In the genomic region with DNA sequence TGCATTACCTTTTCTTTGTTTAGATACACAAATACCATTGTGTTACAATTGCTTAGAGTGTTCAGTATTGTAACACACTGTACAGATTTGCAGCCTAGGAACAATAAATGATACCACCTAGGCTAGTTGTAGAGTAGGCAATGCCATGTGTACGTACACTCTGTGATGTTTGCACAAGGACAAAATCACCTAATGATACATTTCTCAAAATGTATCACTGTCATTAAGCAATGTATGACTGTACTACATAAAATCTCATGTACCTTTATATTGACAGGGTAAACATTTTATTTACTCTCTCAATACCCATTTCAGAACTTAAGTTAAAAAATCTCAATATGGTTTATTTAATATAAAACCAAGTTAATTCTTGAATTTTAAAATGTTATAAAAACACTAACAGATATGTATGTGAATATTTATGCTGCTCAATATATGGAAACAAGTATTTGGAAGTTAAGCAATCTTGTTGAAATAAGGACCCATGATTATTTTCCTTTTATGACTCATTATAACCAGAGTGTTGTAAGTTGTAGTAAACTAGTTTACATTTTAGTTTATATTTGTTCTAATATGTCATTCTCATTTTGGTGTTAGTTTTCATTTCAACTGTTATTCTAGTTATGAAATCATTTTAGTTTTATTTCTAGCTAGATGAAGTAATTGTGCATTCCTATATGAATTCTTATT, we compare ENCODE assay signal across 31 cellular contexts.
DNase-seq lines count a peak whose midpoint lies in the region; ATAC-seq, FAIRE-seq and TF ChIP-seq lines count a peak whose summit lies in the region.
"Had no signal": no experiment of that assay in that cellular context is flagged by ENCODE, and none has a peak within 500 bp of the region (broad histone marks: within the 10 kb centered on the region; RNA-seq: fewer than 3 reads in every experiment).

No MANE protein-coding gene starts in this region.

- intact Hi-C loops in PC-3 (cut with micrococcal nuclease) (no loop called here), right cardiac atrium (cut with DNase I) (no loop called here)

- no peaks in the 10 kb centered on the region for H3K9me2 ChIP-seq in PC-3 (replicated peaks; ENCODE audit: low read length)

- H3K27me3 ChIP-seq in PC-3 (ENCODE audit: low read length): no peaks in the 10 kb centered on the region
- H3K27me3 ChIP-seq in right cardiac atrium (ENCODE audit: control insufficient read depth, insufficient read depth): no peaks in the 10 kb centered on the region
- H3K27me3 ChIP-seq: adrenal gland, BE2C, body of pancreas had no signal

- no peak for TF ChIP-seq CTCF in PC-3 (conservative IDR thresholded peaks at IDR 0.05; ENCODE audit: low read depth, low read length)

- DNase-seq in HCEC 1CT (peak; percentile 22), PC-3 (peak; percentile 65), fibroblast of gingiva (ENCODE audit: low read depth) (peak; percentile 18), right cardiac atrium (no peak), A172 (ENCODE audit: low spot score) (no peak), NCI-H446 (lab: John Stamatoyannopoulos, UW) (no peak)
- DNase-seq: activated CD4-positive, alpha-beta T cell treated with anti-CD3 and anti-CD28 coated beads, Interleukin-2, amount 50 U/mL, for 48 hours; activated naive CD4-positive, alpha-beta T cell treated with anti-CD3 and anti-CD28 coated beads for 36 hours; adrenal gland; BE2C; body of pancreas; CD8-positive, alpha-beta memory T cell; cerebellar nuclear complex; GDM1; head of caudate nucleus; NCI-H1092; NCI-H187 treated with DMSO at 0.1 percent for 48 hours; NCI-H2227 treated with DMSO at 0.1 percent for 48 hours; NCI-H82; SHP77 treated with DMSO at 0.1 percent for 48 hours; stimulated activated CD4-positive, alpha-beta T cell treated with anti-CD3 and anti-CD28 coated beads, Interleukin-12 subunit alpha, Interleukin-12 subunit beta, amount 100 ng/mL, for 4 hours; stimulated activated CD4-positive, alpha-beta T cell treated with anti-CD3 and anti-CD28 coated beads, Interleukin-2, amount 100 ng/mL, for 48 hours; stimulated activated naive CD8-positive, alpha-beta T cell treated with anti-CD3 and anti-CD28 coated beads, Interleukin-15, amount 100 ng/mL, for 72 hours; T-helper 2 cell had no signal

- 0% methylated on average over 1 of the region's 1 CpG for WGBS in right cardiac atrium

- H3K9me3 ChIP-seq in PC-3 (ENCODE audit: low read length): no peaks in the 10 kb centered on the region
- H3K9me3 ChIP-seq in right cardiac atrium (ENCODE audit: control insufficient read depth, low read length): no peaks in the 10 kb centered on the region
- H3K9me3 ChIP-seq: adrenal gland, BE2C, body of pancreas had no signal

- H3K27ac ChIP-seq in PC-3 (ENCODE audit: low read length) (peak overlapping the region; percentile 89), right cardiac atrium (ENCODE audit: low read length) (no peak overlapping the region)
- H3K27ac ChIP-seq: adrenal gland, body of pancreas had no signal

- H3K4me2 ChIP-seq in PC-3 (ENCODE audit: low read length): peak overlapping the region; percentile 68

- H3K79me2 ChIP-seq in PC-3 (ENCODE audit: low read length): no peaks in the 10 kb centered on the region

- CTCF ChIA-PET in PC-3 (lab: Charles Lee): no interaction called here

- H3K4me1 ChIP-seq in PC-3 (ENCODE audit: insufficient read depth, low read length): peaks cover 35% of the 10 kb centered on the region
- no peaks in the 10 kb centered on the region for H3K4me1 ChIP-seq in right cardiac atrium (ENCODE audit: control insufficient read depth, insufficient read depth, low read length)
- H3K4me1 ChIP-seq: adrenal gland, BE2C, body of pancreas had no signal

- H3K4me3 ChIP-seq in PC-3 (ENCODE audit: low read length): 0 out of 2 replicates have a peak overlapping the region, but pooled peaks have one; percentile 18
- H3K4me3 ChIP-seq in right cardiac atrium (ENCODE audit: low read length): no peak overlapping the region
- H3K4me3 ChIP-seq: adrenal gland, body of pancreas had no signal

- H4K20me1 ChIP-seq in PC-3 (ENCODE audit: low read length): no peaks in the 10 kb centered on the region

- H2AFZ ChIP-seq in PC-3 (ENCODE audit: low read length): no peak overlapping the region

- no TSS peak for BruUV-seq in PC-3 (replicated peaks; lab: Mats Ljungman, UMichigan)

- no peaks in the 10 kb centered on the region for H3K36me3 ChIP-seq in PC-3 (ENCODE audit: low read depth, low read length)
- H3K36me3 ChIP-seq: adrenal gland, BE2C had no signal

- peaks cover 8% of the 10 kb centered on the region for H3F3A ChIP-seq in PC-3 (ENCODE audit: low read length, unreplicated experiment)

- peak overlapping the region; percentile 35; the same call in 1 of the 2 replicates for H3K9ac ChIP-seq in PC-3 (ENCODE audit: low read length)

- peak; percentile 94 for ATAC-seq in PC-3
- ATAC-seq in right cardiac atrium: no peak
- no peak for ATAC-seq in GM21423 (IDR thresholded peaks at IDR 0.05; ENCODE audit: unreplicated experiment)
- ATAC-seq: activated CD4-positive, CD25-positive, alpha-beta regulatory T cell treated with anti-CD3 and anti-CD28 coated beads, Interleukin-2, amount 50 U/mL, for 24 hours; body of pancreas; sciatic nerve; stimulated activated naive CD8-positive, alpha-beta T cell treated with anti-CD3 and anti-CD28 coated beads, Interleukin-15, amount 100 ng/mL, for 72 hours had no signal

- FAIRE-seq in A204.1 (lab: Jason Lieb, UNC): peak; percentile 27
- FAIRE-seq: keratinocyte, RCC 7860, urothelium cell line had no signal

- POLR2A ChIA-PET in PC-3 (lab: Charles Lee; ENCODE audit: unreplicated experiment): no interaction called here

Comparison
In these comparisons a context has a peak if more than half of its experiments do, and no peak if none do; other contexts are left out.
1. DNase-seq: peak in HCEC 1CT (single experiment), PC-3 (single experiment) and fibroblast of gingiva (single experiment); none in right cardiac atrium (0 of 3), A172 (single experiment) and NCI-H446 (0 of 2).